ENCODE assay signal across 8 cellular contexts in the genomic region with DNA sequence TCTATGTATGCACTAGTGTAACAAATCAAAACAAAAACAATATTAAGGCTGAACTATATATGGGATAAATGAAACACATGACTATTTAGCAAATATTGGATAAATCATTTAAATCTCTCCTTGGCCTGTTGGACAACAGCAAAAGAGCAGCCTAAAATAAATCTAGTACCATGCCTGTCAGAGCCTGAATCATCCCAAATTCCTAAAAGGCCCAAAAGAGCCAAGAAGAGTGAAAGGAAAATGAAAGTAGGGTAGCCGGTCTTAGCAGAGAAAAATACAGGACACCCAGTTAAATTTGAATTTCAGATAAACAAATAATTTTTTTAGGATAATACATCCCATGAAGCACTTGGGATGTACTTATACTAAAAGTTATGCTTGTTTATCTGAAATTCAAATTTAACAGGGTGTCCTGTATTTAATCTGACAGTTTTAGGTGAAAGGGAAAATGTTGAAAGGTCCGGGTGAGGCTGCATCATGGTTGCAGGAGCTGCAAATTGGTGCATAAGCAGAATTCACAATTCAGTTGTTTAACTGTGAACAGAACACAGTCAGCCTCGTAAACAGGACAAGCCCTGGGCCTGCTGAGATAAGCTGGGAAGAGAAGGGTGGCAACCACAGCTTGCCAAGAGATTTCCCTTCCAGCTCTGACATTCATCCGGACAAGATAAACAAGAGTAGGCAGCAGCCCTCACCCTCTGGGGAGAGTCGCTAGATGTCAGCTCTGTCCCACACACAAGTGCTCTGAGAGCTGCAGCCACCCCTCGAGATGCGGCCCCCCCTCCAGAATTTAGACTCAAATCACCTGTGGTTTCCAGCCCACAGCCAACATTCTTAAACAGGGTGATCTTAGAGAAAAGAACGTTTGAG. TPM values are rescaled to one million over a fixed set of nuclear protein-coding genes. Genes with fewer than 3 reads are reported as not detected.
DNase-seq lines count a peak whose midpoint lies in the region; ATAC-seq and TF ChIP-seq lines count a peak whose summit lies in the region.

No MANE protein-coding gene starts in this region.

- H2AFZ ChIP-seq in OCI-LY1 (ENCODE audit: low read length): no peak overlapping the region

- no peaks in the 10 kb centered on the region for H3K9me2 ChIP-seq in OCI-LY1 (ENCODE audit: low read depth, low read length)

- peak; percentile 70 for TF ChIP-seq CTCF in OCI-LY1 (IDR thresholded peaks at IDR 0.05; ENCODE audit: low read length)

- no peaks in the 10 kb centered on the region for H3K9me3 ChIP-seq in OCI-LY1 (ENCODE audit: low read length)

- H3K4me3 ChIP-seq in OCI-LY1 (ENCODE audit: low read depth, low read length, poor library complexity, severe bottlenecking): no peak overlapping the region

- peak; percentile 47 for ATAC-seq in HG02981 (IDR thresholded peaks at IDR 0.05; ENCODE audit: unreplicated experiment)
- ATAC-seq in left ventricle myocardium superior: peak; percentile 94

- H3K27me3 ChIP-seq in OCI-LY1 (ENCODE audit: insufficient read depth, low read length): no peaks in the 10 kb centered on the region

- peak overlapping the region; percentile 52; the same call in 1 of the 2 replicates for H3K4me2 ChIP-seq in OCI-LY1 (ENCODE audit: low read length)

- H3K4me1 ChIP-seq in OCI-LY1 (ENCODE audit: insufficient read depth, low read length, severe bottlenecking): peaks cover 12% of the 10 kb centered on the region

- no peaks in the 10 kb centered on the region for H3K79me2 ChIP-seq in OCI-LY1 (ENCODE audit: insufficient read depth, low read length)

- no peak overlapping the region for H3K27ac ChIP-seq in OCI-LY1 (ENCODE audit: low read depth, low read length, poor library complexity, severe bottlenecking)
- peak overlapping the region; percentile 73 for H3K27ac ChIP-seq in angular gyrus (ENCODE audit: low read depth, low read length)

- no peaks in the 10 kb centered on the region for H3F3A ChIP-seq in OCI-LY1 (ENCODE audit: insufficient read depth, low read length)

- DNase-seq in DMS79 treated with DMSO at 0.1 percent for 48 hours (lab: John Stamatoyannopoulos, UW) (peak; percentile 65), left ventricle myocardium superior (peak; percentile 48), retina (peak; percentile 50), NCI-H1436 treated with DMSO at 0.1 percent for 48 hours (lab: John Stamatoyannopoulos, UW) (no peak)
- DNase-seq in activated effector memory CD4-positive, alpha-beta T cell treated with Interleukin-2 at 50 U/mL for 16 hours: no peak

- H3K36me3 ChIP-seq in OCI-LY1 (ENCODE audit: insufficient read depth, low read length): no peaks in the 10 kb centered on the region

- peak overlapping the region; percentile 15; the same call in 1 of the 2 replicates for H3K9ac ChIP-seq in OCI-LY1 (ENCODE audit: low read length)

- intact Hi-C loops in left ventricle myocardium superior (cut with micrococcal nuclease): no loop called here

- no peaks in the 10 kb centered on the region for H4K20me1 ChIP-seq in OCI-LY1 (ENCODE audit: insufficient read depth, low read length)

RNA-seq across cellular contexts. Expression of a gene that starts 30.3 kb away (rescaled TPM):
- 22.6 TPM for total RNA-seq in left ventricle myocardium superior

RNA-seq across cellular contexts. Expression of a gene that starts 30.4 kb away (rescaled TPM):
- 13.4 TPM for total RNA-seq in left ventricle myocardium superior

RNA-seq across cellular contexts. Expression of a gene that starts 54.2 kb away (rescaled TPM):
- total RNA-seq in left ventricle myocardium superior: 2.0 TPM

Comparison
In these comparisons a context has a peak if more than half of its experiments do, and no peak if none do; other contexts are left out.
1. DNase-seq: peak in DMS79 treated with DMSO at 0.1 percent for 48 hours (single experiment), left ventricle myocardium superior (single experiment) and retina (single experiment); none in activated effector memory CD4-positive, alpha-beta T cell treated with Interleukin-2 at 50 U/mL for 16 hours (single experiment) and NCI-H1436 treated with DMSO at 0.1 percent for 48 hours (single experiment).